ENCODE assay signal across 15 cellular contexts in the genomic region with DNA sequence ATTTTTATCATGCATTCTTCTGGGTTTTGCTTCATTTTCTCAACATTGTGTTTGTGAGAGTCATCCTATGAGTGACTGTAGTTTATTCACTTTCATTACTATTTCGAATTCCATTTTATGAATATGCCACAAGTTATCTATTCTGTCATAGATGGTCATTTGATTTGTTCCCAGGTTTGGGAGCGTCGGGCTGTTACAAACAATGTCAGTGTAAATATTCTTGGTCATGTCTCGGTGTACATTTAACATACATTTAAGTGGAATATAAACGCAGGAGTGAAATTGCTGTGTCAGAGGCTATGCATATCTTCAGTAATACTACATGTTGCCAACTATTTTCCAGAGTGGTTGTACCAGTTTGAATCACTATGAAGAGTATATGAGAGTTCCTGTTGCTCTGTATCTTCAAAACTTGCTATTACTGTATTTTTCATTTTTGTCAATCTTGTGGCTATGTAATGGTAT. TPM values are rescaled to one million over a fixed set of nuclear protein-coding genes. Genes with fewer than 3 reads are reported as not detected.
DNase-seq lines count a peak whose midpoint lies in the region; ATAC-seq, FAIRE-seq and TF ChIP-seq lines count a peak whose summit lies in the region.
"Had no signal": no experiment of that assay in that cellular context is flagged by ENCODE, and none has a peak within 500 bp of the region (broad histone marks: within the 10 kb centered on the region; RNA-seq: fewer than 3 reads in every experiment).

No MANE protein-coding gene starts in this region.

- TF ChIP-seq CTCF in brain microvascular endothelial cell (IDR thresholded peaks at IDR 0.05; ENCODE audit: low read depth, low read length, missing control alignments) (no peak), neural crest cell (conservative IDR thresholded peaks at IDR 0.05) (no peak)

- peaks cover 52% of the 10 kb centered on the region for H3K36me3 Mint-ChIP-seq in neural crest cell (ENCODE audit: low read depth)
- H3K36me3 Mint-ChIP-seq in effector memory CD8-positive, alpha-beta T cell (ENCODE audit: insufficient read depth), result peaks cover 14% of the 10 kb centered on the region

- no peaks in the 10 kb centered on the region for H3K27me3 ChIP-seq in brain microvascular endothelial cell (replicated peaks)
- H3K27me3 ChIP-seq: tibial artery had no signal

- no peak for FAIRE-seq in HTR-8/SVneo (lab: Jason Lieb, UNC)

- H3K9me3 Mint-ChIP-seq in neural crest cell, result peaks cover 27% of the 10 kb centered on the region
- H3K9me3 Mint-ChIP-seq in effector memory CD8-positive, alpha-beta T cell, result peaks cover 5 to 8% of the 10 kb centered on the region in 2 donors

- H3K4me1 Mint-ChIP-seq in neural crest cell, result peaks cover 40% of the 10 kb centered on the region
- peaks cover 28 to 42% of the 10 kb centered on the region in 2 donors for H3K4me1 Mint-ChIP-seq in effector memory CD8-positive, alpha-beta T cell (ENCODE audit: low read depth in 2 of 2)

- DNase-seq in DMS 273 (lab: John Stamatoyannopoulos, UW; ENCODE audit: unreplicated experiment) (peak; percentile 2), DMS 273 treated with DMSO at 0.1 percent for 48 hours (lab: John Stamatoyannopoulos, UW) (no peak), LHCN-M2 (ENCODE audit: low read depth) (peak; percentile 52), brain microvascular endothelial cell (no peak), neural crest cell (ENCODE audit: low read depth, low spot score) (no peak), superior temporal gyrus (ENCODE audit: extremely low spot score) (no peak), HTR-8/SVneo (ENCODE audit: insufficient read length, low spot score) (no peak)
- DNase-seq in effector memory CD8-positive, alpha-beta T cell, result no peak
- DNase-seq: activated CD4-positive, alpha-beta T cell treated with anti-CD3 and anti-CD28 coated beads, Interleukin-2, amount 10 ng/mL, durations not matched to agents 7 days and 5 days; GDM1; posterior cingulate gyrus; tibial artery had no signal

- H3K27me3 Mint-ChIP-seq in neural crest cell (ENCODE audit: low read depth), result peaks cover 15% of the 10 kb centered on the region
- no peaks in the 10 kb centered on the region for H3K27me3 Mint-ChIP-seq in effector memory CD8-positive, alpha-beta T cell

- no peak overlapping the region for H3K27ac Mint-ChIP-seq in neural crest cell (ENCODE audit: unreplicated experiment)
- peak overlapping the region in 1 of 2 donors; percentile 24 for H3K27ac Mint-ChIP-seq in effector memory CD8-positive, alpha-beta T cell
- H3K27ac Mint-ChIP-seq: activated CD4-positive, alpha-beta T cell treated with anti-CD3 and anti-CD28 coated beads, Interleukin-2, amount 10 ng/mL, durations not matched to agents 7 days and 5 days had no signal

- in situ Hi-C loops in brain microvascular endothelial cell (cut with HindIII; ENCODE audit: low pct_ligation_motif_present, low sequenced_read_pairs), result no loop called here

- no peaks in the 10 kb centered on the region for H3K36me3 ChIP-seq in brain microvascular endothelial cell (replicated peaks)
- H3K36me3 ChIP-seq: tibial artery had no signal

- ATAC-seq in effector memory CD8-positive, alpha-beta T cell (replicated peaks), result no peak
- ATAC-seq: esophagus mucosa had no signal

- no peak overlapping the region for H3K4me3 ChIP-seq in brain microvascular endothelial cell (ENCODE audit: low read depth, low read length)
- H3K4me3 ChIP-seq: tibial artery had no signal

- H3K4me3 Mint-ChIP-seq in neural crest cell, result peak overlapping the region; percentile 93
- H3K4me3 Mint-ChIP-seq in effector memory CD8-positive, alpha-beta T cell, result peak overlapping the region in 1 of 2 donors; percentile 91
- H3K4me3 Mint-ChIP-seq: activated CD4-positive, alpha-beta T cell treated with anti-CD3 and anti-CD28 coated beads, Interleukin-2, amount 10 ng/mL, durations not matched to agents 7 days and 5 days had no signal

- peak overlapping the region; percentile 62 for H3K27ac ChIP-seq in brain microvascular endothelial cell
- H3K27ac ChIP-seq: 22Rv1, SK-N-MC, tibial artery had no signal

RNA-seq across cellular contexts. Expression of a gene that starts 2.4 kb away (rescaled TPM):
- 23.2 and 35.9 TPM in 2 replicates for total RNA-seq in LHCN-M2 (2014; rRNA removed)
- 32.2 TPM for polyA plus RNA-seq in LHCN-M2 (2012)
- total RNA-seq in neural crest cell, result 67.4 and 71.1 TPM in 2 replicates

RNA-seq across cellular contexts. Expression of a gene that starts 46.7 kb away (rescaled TPM):
- total RNA-seq in LHCN-M2 (2014; rRNA removed), result 52.2 and 73.8 TPM in 2 replicates
- 32.8 TPM for polyA plus RNA-seq in LHCN-M2 (2012)
- 28.2 and 29.5 TPM in 2 replicates for total RNA-seq in neural crest cell

Comparison
In these comparisons a context has a peak if more than half of its experiments do, and no peak if none do; other contexts are left out.
1. DNase-seq: peak in DMS 273 (single experiment) and LHCN-M2 (single experiment); none in DMS 273 treated with DMSO at 0.1 percent for 48 hours (single experiment), brain microvascular endothelial cell (single experiment), neural crest cell (single experiment), superior temporal gyrus (single experiment), effector memory CD8-positive, alpha-beta T cell (0 of 3) and HTR-8/SVneo (single experiment).